In genomic region chr6:22029169-22029568, GRCh38 we compare ENCODE assay signal across 1 cellular context.
A peak's percentile ranks its signal among the peaks of the same experiment; 100 is the strongest.
TF ChIP-seq lines count a peak whose summit lies in the region.

No MANE protein-coding gene starts in this region.

TF ChIP-seq in GM12878, 131 proteins besides CTCF, POLR2A, EP300 and RAD21 (continued from another document):
- TF ChIP-seq, protein P1, sequence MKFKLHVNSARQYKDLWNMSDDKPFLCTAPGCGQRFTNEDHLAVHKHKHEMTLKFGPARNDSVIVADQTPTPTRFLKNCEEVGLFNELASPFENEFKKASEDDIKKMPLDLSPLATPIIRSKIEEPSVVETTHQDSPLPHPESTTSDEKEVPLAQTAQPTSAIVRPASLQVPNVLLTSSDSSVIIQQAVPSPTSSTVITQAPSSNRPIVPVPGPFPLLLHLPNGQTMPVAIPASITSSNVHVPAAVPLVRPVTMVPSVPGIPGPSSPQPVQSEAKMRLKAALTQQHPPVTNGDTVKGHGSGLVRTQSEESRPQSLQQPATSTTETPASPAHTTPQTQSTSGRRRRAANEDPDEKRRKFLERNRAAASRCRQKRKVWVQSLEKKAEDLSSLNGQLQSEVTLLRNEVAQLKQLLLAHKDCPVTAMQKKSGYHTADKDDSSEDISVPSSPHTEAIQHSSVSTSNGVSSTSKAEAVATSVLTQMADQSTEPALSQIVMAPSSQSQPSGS (IDR thresholded peaks at IDR 0.05; ENCODE audit: low read length), result no peak
- 0 out of 2 replicates have a peak, but pooled peaks have one; percentile 40 for TF ChIP-seq CREM (IDR thresholded peaks at IDR 0.05; ENCODE audit: low read depth)
